8 cellular contexts compared by ENCODE assay signal in the genomic region with DNA sequence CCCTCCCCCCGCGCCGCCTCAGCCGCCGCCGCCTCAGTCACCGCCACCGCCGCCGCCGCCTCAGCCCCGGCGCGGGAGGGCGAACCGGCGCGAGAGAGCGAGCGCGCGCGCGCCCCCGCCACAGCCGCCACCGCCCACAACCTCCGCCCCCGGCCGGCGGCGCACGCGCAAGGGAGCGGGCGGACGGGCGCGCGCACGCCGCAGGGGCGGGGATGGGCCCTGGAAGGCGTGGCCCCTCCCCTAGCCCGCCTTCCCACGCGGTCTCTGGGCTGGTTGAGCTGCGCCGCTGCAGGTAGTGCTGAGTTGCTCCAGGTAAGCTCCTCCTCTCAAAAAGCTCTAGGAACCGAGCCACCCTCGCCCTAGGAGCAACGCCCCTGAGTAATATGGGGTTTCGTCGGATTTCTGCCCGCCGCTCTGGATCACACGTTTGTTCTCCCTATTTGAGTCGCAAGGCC. TPM values are rescaled to one million over a fixed set of nuclear protein-coding genes. Genes with fewer than 3 reads are reported as not detected.
DNase-seq lines count a peak whose midpoint lies in the region; ATAC-seq and TF ChIP-seq lines count a peak whose summit lies in the region.

A gene (minus strand): TSS at position 96 of the 455 bp plus-strand sequence.

- H3K36me3 Mint-ChIP-seq in CD14-positive monocyte: peaks cover 6 to 8% of the 10 kb centered on the region in 2 donors

- no peak for TF ChIP-seq CTCF in CD14-positive monocyte (IDR thresholded peaks at IDR 0.05)

- peak; percentile 76 for DNase-seq in CD14-positive monocyte (ENCODE audit: low spot score)
- DNase-seq in NCI-H82 treated with DMSO at 0.1 percent for 48 hours (lab: John Stamatoyannopoulos, UW; ENCODE audit: unreplicated experiment): peak; percentile 73
- peak; percentile 63 to 84 for DNase-seq in activated CD8-positive, alpha-beta memory T cell treated with anti-CD3 and anti-CD28 coated beads for 1 hour (ENCODE audit: extremely low read depth in 1 of 2, low read depth in 1 of 2)
- peak; percentile 81 for DNase-seq in effector CD8-positive, alpha-beta T cell (lab: John Stamatoyannopoulos, UW)
- DNase-seq in lung microvascular endothelial cell (ENCODE audit: low read depth in 2 of 2): peak; percentile 85 to 90
- peak; percentile 73 to 83 (median 79) for DNase-seq in stimulated activated CD4-positive, alpha-beta T cell treated with anti-CD3 and anti-CD28 coated beads, TNF-alpha, amount 100 ng/mL, for 4 hours (ENCODE audit: low read depth in 3 of 3)

- H3K4me1 Mint-ChIP-seq in CD14-positive monocyte: peaks cover 40% of the 10 kb centered on the region

- intact Hi-C loops in CD14-positive monocyte (cut with micrococcal nuclease): loop anchor here (5.0 kb wide), 3 partner anchors 36 to 219 kb away; no protein-coding TSS in a partner anchor

- no peaks in the 10 kb centered on the region for H3K27me3 Mint-ChIP-seq in CD14-positive monocyte (ENCODE audit: low read depth in 3 of 3)

- peaks cover 0 to 5% (median 2%) of the 10 kb centered on the region in 7 donors for H3K9me3 Mint-ChIP-seq in CD14-positive monocyte

- ATAC-seq in GM19395 (IDR thresholded peaks at IDR 0.05; ENCODE audit: unreplicated experiment): peak; percentile 82
- peak; percentile 63 for ATAC-seq in HG03558 (IDR thresholded peaks at IDR 0.05; ENCODE audit: extremely low read depth, unreplicated experiment)

- H3K4me3 Mint-ChIP-seq in CD14-positive monocyte: peak within 1 kb of the TSS; percentile 91 to 93

- H3K27ac Mint-ChIP-seq in CD14-positive monocyte: peak within 1 kb of the TSS; percentile 83 to 95 (median 92)

RNA-seq across cellular contexts. Expression of the gene that starts here (rescaled TPM):
- 1 to 10 TPM; 5.0 TPM for polyA plus RNA-seq in CD14-positive monocyte
- 18.1 and 58.7 TPM in 2 replicates for total RNA-seq in lung microvascular endothelial cell

Comparison
In these comparisons a context has a peak if more than half of its experiments do, and no peak if none do; other contexts are left out.
1. Peak in every context shown above with its lines: DNase-seq and ATAC-seq.